In genomic region chr18:35516789-35517188, GRCh38 we compare ENCODE assay signal across 28 cellular contexts.
"Had no signal": no experiment of that assay in that cellular context is flagged by ENCODE, and none has a peak within 500 bp of the region (broad histone marks: within the 10 kb centered on the region; RNA-seq: fewer than 3 reads in every experiment).

No MANE protein-coding gene starts in this region.

- H3K36me3 ChIP-seq: gastroesophageal sphincter, lower lobe of right lung, neutrophil, pancreas, prostate gland, upper lobe of left lung, vagina, WERI-Rb-1 had no signal

- ATAC-seq: activated CD4-positive, CD25-positive, alpha-beta regulatory T cell treated with anti-CD3 and anti-CD28 coated beads, Interleukin-2, amount 50 U/mL, for 24 hours; gastroesophageal sphincter; left lobe of liver; lower lobe of right lung; pancreas; stimulated activated naive B cell treated with anti-CD40 and anti-IgM and Interleukin-4, amounts not matched to agents 10 μg/mL and 1 μg/mL and 100 μg/mL, for 72 hours had no signal

- DNase-seq: activated CD4-positive, alpha-beta T cell treated with anti-CD3 and anti-CD28 coated beads for 48 hours; activated CD4-positive, alpha-beta T cell treated with anti-CD3 and anti-CD28 coated beads, Interleukin-2, amount 50 U/mL, for 48 hours; activated CD8-positive, alpha-beta memory T cell treated with anti-CD3 and anti-CD28 coated beads for 24 hours; activated effector memory CD4-positive, alpha-beta T cell treated with Interleukin-2 at 50 U/mL for 16 hours; activated naive CD4-positive, alpha-beta T cell treated with Interleukin-2 at 50 U/mL for 16 hours; anterior cingulate cortex; cerebellar nuclear complex; cortex of kidney; kidney glomerular epithelial cell; lower lobe of right lung; nephron progenitor cell; pancreas; retina; stimulated activated CD4-positive, alpha-beta T cell treated with anti-CD3 and anti-CD28 coated beads, Interleukin-15, amount 100 ng/mL, for 24 hours; stimulated activated CD4-positive, alpha-beta T cell treated with anti-CD3 and anti-CD28 coated beads, Interleukin-2, amount 100 ng/mL, for 24 hours; stimulated activated naive B cell treated with anti-CD40 and anti-IgM and Interleukin-4, amounts not matched to agents 10 μg/mL and 1 μg/mL and 100 μg/mL, for 72 hours; SW 1271; T1000; testis; upper lobe of left lung; WERI-Rb-1 had no signal

- H3K4me3 ChIP-seq: gastroesophageal sphincter, lower lobe of right lung, pancreas, prostate gland, smooth muscle cell, testis, upper lobe of left lung, vagina had no signal

- H3K27me3 ChIP-seq: gastroesophageal sphincter, neutrophil, pancreas, testis, upper lobe of left lung, vagina had no signal

- H3K4me1 ChIP-seq: prostate gland, upper lobe of left lung had no signal

- H3K9me3 ChIP-seq: gastroesophageal sphincter, lower lobe of right lung, neutrophil, pancreas, prostate gland, testis, upper lobe of left lung, vagina had no signal

- H3K27ac ChIP-seq: lower lobe of right lung, neutrophil, pancreas, prostate gland, upper lobe of left lung, WERI-Rb-1 had no signal
